28 cellular contexts compared by ENCODE assay signal in the genomic region with DNA sequence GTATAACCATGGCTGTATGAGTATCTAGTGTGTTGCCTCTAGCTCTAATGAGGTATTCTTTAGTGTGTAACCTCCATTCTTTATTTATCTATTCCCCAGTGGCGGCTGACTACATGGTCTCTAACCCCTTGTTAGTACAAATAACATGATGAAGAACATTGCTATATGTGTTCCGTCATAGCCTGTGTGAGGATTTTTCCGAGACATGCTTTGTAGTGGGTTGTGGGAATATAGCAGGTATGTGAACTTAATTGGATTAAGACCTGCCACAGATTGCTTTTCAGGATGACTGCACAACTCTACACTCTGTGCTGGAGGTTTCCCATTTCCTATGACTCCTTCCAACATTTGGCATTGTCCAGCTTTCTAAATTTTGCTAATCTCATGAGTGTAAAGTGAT.
"Had no signal": no experiment of that assay in that cellular context is flagged by ENCODE, and none has a peak within 500 bp of the region (broad histone marks: within the 10 kb centered on the region; RNA-seq: fewer than 3 reads in every experiment).

No MANE protein-coding gene starts in this region.

- H3K4me3 Mint-ChIP-seq: activated CD8-positive, alpha-beta T cell treated with anti-CD3 and anti-CD28 coated beads for 36 hours; brain; nephron progenitor cell; WTC11 had no signal

- H3K36me3 Mint-ChIP-seq: activated naive CD4-positive, alpha-beta T cell treated with anti-CD3 and anti-CD28 coated beads, Interleukin-2, amount 50 U/mL, for 72 hours; brain; WTC11 had no signal

- H3K27me3 Mint-ChIP-seq: activated CD8-positive, alpha-beta T cell treated with anti-CD3 and anti-CD28 coated beads for 36 hours had no signal

- H3K27me3 ChIP-seq: esophagus muscularis mucosa, foreskin keratinocyte, heart right ventricle, spleen, suprapubic skin, tibial artery, upper lobe of right lung had no signal

- H3K27ac ChIP-seq: esophagus muscularis mucosa, foreskin keratinocyte, heart right ventricle, left ventricle myocardium inferior, spleen, suprapubic skin, tibial artery, upper lobe of right lung had no signal

- ATAC-seq: activated CD8-positive, alpha-beta T cell treated with anti-CD3 and anti-CD28 coated beads for 36 hours; activated naive CD4-positive, alpha-beta T cell treated with anti-CD3 and anti-CD28 coated beads, Interleukin-2, amount 50 U/mL, for 72 hours; foreskin keratinocyte; heart right ventricle; mucosa of descending colon; right cardiac atrium; upper lobe of right lung; WTC11 had no signal

- H3K4me3 ChIP-seq: esophagus muscularis mucosa, heart right ventricle, left ventricle myocardium inferior, lung, mucosa of descending colon, spleen, suprapubic skin, tibial artery, upper lobe of right lung had no signal

- H3K27ac Mint-ChIP-seq: activated CD8-positive, alpha-beta T cell treated with anti-CD3 and anti-CD28 coated beads for 36 hours; activated naive CD4-positive, alpha-beta T cell treated with anti-CD3 and anti-CD28 coated beads, Interleukin-2, amount 50 U/mL, for 72 hours; activated T-helper 2 cell treated with anti-CD3 and anti-CD28 coated beads, Interferon-gamma antibody, Interleukin-2, Interleukin-4, amounts not matched to agents 10 μg/mL and 5 μg/mL and 100 μg/mL, durations not matched to agents 14 hours and 24 hours and 36 hours; brain; WTC11 had no signal

- H3K4me1 ChIP-seq: esophagus muscularis mucosa, foreskin keratinocyte, left ventricle myocardium inferior, spleen, suprapubic skin, tibial artery, upper lobe of right lung had no signal

- H3K36me3 ChIP-seq: esophagus muscularis mucosa, heart right ventricle, left ventricle myocardium inferior, spleen, suprapubic skin, tibial artery, upper lobe of right lung had no signal

- DNase-seq: activated CD4-positive, alpha-beta T cell treated with anti-CD3 and anti-CD28 coated beads for 1 hour; activated CD4-positive, alpha-beta T cell treated with anti-CD3 and anti-CD28 coated beads, Interleukin-2, amount 50 U/mL, for 1 hour; activated CD8-positive, alpha-beta T cell treated with anti-CD3 and anti-CD28 coated beads for 36 hours; activated naive CD4-positive, alpha-beta T cell; activated T-cell treated with anti-CD3 and anti-CD28 coated beads, Interleukin-2, amount 50 U/mL, for 48 hours; caudate nucleus; dermis blood vessel endothelial cell; effector CD4-positive, alpha-beta T cell; foreskin keratinocyte; heart right ventricle; kidney glomerular epithelial cell; left ventricle myocardium inferior; mucosa of descending colon; nephron progenitor cell; occipital lobe; right cardiac atrium; spleen; stimulated activated naive CD4-positive, alpha-beta T cell; T-helper 2 cell; tibial artery; upper lobe of right lung had no signal
